In genomic region chr6:83597511-83597910, GRCh38 we compare ENCODE assay signal across 2 cellular contexts.
TF ChIP-seq lines count a peak whose summit lies in the region.

No MANE protein-coding gene starts in this region.

TF ChIP-seq in HCT116, 20 proteins besides CTCF, POLR2A, EP300 and RAD21 (continued from another document):
- TF ChIP-seq YY1 (IDR thresholded peaks at IDR 0.05; ENCODE audit: extremely low read depth, insufficient replicate concordance, low read depth, low read length): no peak
- TF ChIP-seq SIN3A (IDR thresholded peaks at IDR 0.05; ENCODE audit: low read depth): no peak
- TF ChIP-seq REST (IDR thresholded peaks at IDR 0.05; ENCODE audit: low read depth): no peak
- TF ChIP-seq ELF1 (IDR thresholded peaks at IDR 0.05; ENCODE audit: borderline replicate concordance, low read depth): no peak
- no peak for TF ChIP-seq SRF (IDR thresholded peaks at IDR 0.05; ENCODE audit: low read depth)
- TF ChIP-seq JUND (IDR thresholded peaks at IDR 0.05): no peak
- TF ChIP-seq ATF3 (IDR thresholded peaks at IDR 0.05): no peak
- no peak for TF ChIP-seq ZNF274 (IDR thresholded peaks at IDR 0.05; ENCODE audit: low read depth, low read length)
- TF ChIP-seq EZH2 (IDR thresholded peaks at IDR 0.05): no peak
- no peak for TF ChIP-seq SP1 (IDR thresholded peaks at IDR 0.05; ENCODE audit: low read depth)
- no peak for TF ChIP-seq CEBPB (IDR thresholded peaks at IDR 0.05; ENCODE audit: low read depth)
- TF ChIP-seq EGR1 (IDR thresholded peaks at IDR 0.05; ENCODE audit: low read depth): no peak
- TF ChIP-seq CBX3 (IDR thresholded peaks at IDR 0.05; ENCODE audit: low read depth): no peak
- no peak for TF ChIP-seq TCF7L2 (IDR thresholded peaks at IDR 0.05; ENCODE audit: borderline replicate concordance, extremely low read depth, insufficient read depth, insufficient read length)

TF ChIP-seq in SK-N-SH, 30 proteins besides CTCF, POLR2A, EP300 and RAD21 (continued from another document):
- TF ChIP-seq RCOR1 (IDR thresholded peaks at IDR 0.05; ENCODE audit: low read length): no peak
TF ChIP-seq in SK-N-SH: peak in this region for 0.
